In genomic region chr19:19643158-19644053, GRCh38 we compare ENCODE assay signal across 8 cellular contexts. TPM values are rescaled to one million over a fixed set of nuclear protein-coding genes. Genes with fewer than 3 reads are reported as not detected.
A peak's percentile ranks its signal among the peaks of the same experiment; 100 is the strongest.
DNase-seq lines count a peak whose midpoint lies in the region; ATAC-seq and TF ChIP-seq lines count a peak whose summit lies in the region.

A gene with protein sequence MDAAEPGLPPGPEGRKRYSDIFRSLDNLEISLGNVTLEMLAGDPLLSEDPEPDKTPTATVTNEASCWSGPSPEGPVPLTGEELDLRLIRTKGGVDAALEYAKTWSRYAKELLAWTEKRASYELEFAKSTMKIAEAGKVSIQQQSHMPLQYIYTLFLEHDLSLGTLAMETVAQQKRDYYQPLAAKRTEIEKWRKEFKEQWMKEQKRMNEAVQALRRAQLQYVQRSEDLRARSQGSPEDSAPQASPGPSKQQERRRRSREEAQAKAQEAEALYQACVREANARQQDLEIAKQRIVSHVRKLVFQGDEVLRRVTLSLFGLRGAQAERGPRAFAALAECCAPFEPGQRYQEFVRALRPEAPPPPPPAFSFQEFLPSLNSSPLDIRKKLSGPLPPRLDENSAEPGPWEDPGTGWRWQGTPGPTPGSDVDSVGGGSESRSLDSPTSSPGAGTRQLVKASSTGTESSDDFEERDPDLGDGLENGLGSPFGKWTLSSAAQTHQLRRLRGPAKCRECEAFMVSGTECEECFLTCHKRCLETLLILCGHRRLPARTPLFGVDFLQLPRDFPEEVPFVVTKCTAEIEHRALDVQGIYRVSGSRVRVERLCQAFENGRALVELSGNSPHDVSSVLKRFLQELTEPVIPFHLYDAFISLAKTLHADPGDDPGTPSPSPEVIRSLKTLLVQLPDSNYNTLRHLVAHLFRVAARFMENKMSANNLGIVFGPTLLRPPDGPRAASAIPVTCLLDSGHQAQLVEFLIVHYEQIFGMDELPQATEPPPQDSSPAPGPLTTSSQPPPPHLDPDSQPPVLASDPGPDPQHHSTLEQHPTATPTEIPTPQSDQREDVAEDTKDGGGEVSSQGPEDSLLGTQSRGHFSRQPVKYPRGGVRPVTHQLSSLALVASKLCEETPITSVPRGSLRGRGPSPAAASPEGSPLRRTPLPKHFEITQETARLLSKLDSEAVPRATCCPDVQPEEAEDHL (minus strand): TSS chr19:19643657. CDS start chr19:19643529, 128 bp downstream.

- H3K27me3 ChIP-seq in PC-3 (ENCODE audit: low read length) (no peaks in the 10 kb centered on the region), esophagus muscularis mucosa (no peaks in the 10 kb centered on the region)

- TF ChIP-seq POLR2A in esophagus muscularis mucosa (IDR thresholded peaks at IDR 0.05; ENCODE audit: low read depth), result no peak

- DNase-seq in CD1c-positive myeloid dendritic cell (ENCODE audit: extremely low spot score), result peak; percentile 80
- peak; percentile 68 for DNase-seq in PC-3
- peak; percentile 82 for DNase-seq in activated T-cell treated with anti-CD3 and anti-CD28 coated beads for 48 hours (ENCODE audit: low read depth)
- DNase-seq in esophagus muscularis mucosa (ENCODE audit: extremely low spot score), result peak; percentile 93
- DNase-seq in naive B cell, result peak; percentile 88
- DNase-seq in stimulated activated naive CD4-positive, alpha-beta T cell (lab: John Stamatoyannopoulos, UW), result peak; percentile 79 to 93 (median 83)

- H3K4me1 Mint-ChIP-seq in naive B cell, result peaks cover 17 to 37% (median 22%) of the 10 kb centered on the region in 3 donors

- H3K79me2 ChIP-seq in PC-3 (ENCODE audit: low read length), result 0 out of 2 replicates have a peak, but pooled peaks cover 6% of the 10 kb centered on the region

- CTCF ChIA-PET in PC-3 (lab: Charles Lee), result interaction anchor here (0.7 kb wide), 1 partner anchor 109 kb away, joined by 3 read pairs; no protein-coding TSS in a partner anchor

- H3K4me2 ChIP-seq in PC-3 (ENCODE audit: low read length), result peak within 1 kb of the TSS; percentile 94

- H3K27ac ChIP-seq in PC-3 (ENCODE audit: low read length) (peak within 1 kb of the TSS; percentile 56), esophagus muscularis mucosa (replicated peaks in 1 of 4) (peak within 1 kb of the TSS; percentile 42 to 57 (median 48))

- WGBS in esophagus muscularis mucosa, result 2% methylated on average over 9 of the region's 50 CpGs

- peak within 1 kb of the TSS; percentile 92 for H2AFZ ChIP-seq in PC-3 (ENCODE audit: low read length)

- no peaks in the 10 kb centered on the region for H3K9me3 ChIP-seq in PC-3 (ENCODE audit: low read length)
- no peaks in the 10 kb centered on the region for H3K9me3 ChIP-seq in esophagus muscularis mucosa

- H3K27me3 Mint-ChIP-seq in naive B cell, result no peaks in the 10 kb centered on the region

- TF ChIP-seq CTCF in PC-3 (conservative IDR thresholded peaks at IDR 0.05; ENCODE audit: low read depth, low read length) (peak; percentile 96), esophagus muscularis mucosa (IDR thresholded peaks at IDR 0.05) (peak; percentile 70 to 86 (median 76))

- no peaks in the 10 kb centered on the region for H3K9me2 ChIP-seq in PC-3 (replicated peaks; ENCODE audit: low read length)

- no peaks in the 10 kb centered on the region for H4K20me1 ChIP-seq in PC-3 (ENCODE audit: low read length)

- H3K36me3 Mint-ChIP-seq in naive B cell, result peaks cover 0 to 16% of the 10 kb centered on the region in 2 donors

- H3K9ac ChIP-seq in PC-3 (ENCODE audit: low read length), result peak within 1 kb of the TSS; percentile 77

- ATAC-seq in GM19372 (IDR thresholded peaks at IDR 0.05; ENCODE audit: low read depth, unreplicated experiment) (peak; percentile 66), HG03571 (IDR thresholded peaks at IDR 0.05; ENCODE audit: unreplicated experiment) (peak; percentile 71), PC-3 (peak; percentile 86), naive B cell (ENCODE audit: low read depth in 2 of 2) (peak; percentile 88 to 89)

- H3K4me1 ChIP-seq in PC-3 (ENCODE audit: insufficient read depth, low read length) (peaks cover 3% of the 10 kb centered on the region; the same call in 1 of the 2 replicates), esophagus muscularis mucosa (peaks cover 15 to 20% (median 17%) of the 10 kb centered on the region in 4 donors)

- H3K36me3 ChIP-seq in PC-3 (ENCODE audit: low read depth, low read length) (peaks cover 10% of the 10 kb centered on the region; the same call in 1 of the 2 replicates), esophagus muscularis mucosa (peaks cover 34 to 42% (median 39%) of the 10 kb centered on the region in 4 donors)

- peak within 1 kb of the TSS; percentile 90 to 100 (median 100) for H3K4me3 Mint-ChIP-seq in naive B cell

- no peaks in the 10 kb centered on the region for H3K9me3 Mint-ChIP-seq in naive B cell

- peak within 1 kb of the TSS; percentile 91 for H3K4me3 ChIP-seq in PC-3 (ENCODE audit: low read length)
- H3K4me3 ChIP-seq in esophagus muscularis mucosa, result peak within 1 kb of the TSS; percentile 64 to 93 (median 75)

- no peak for TF ChIP-seq EP300 in esophagus muscularis mucosa (IDR thresholded peaks at IDR 0.05)

- H3K27ac Mint-ChIP-seq in naive B cell, result peak within 1 kb of the TSS; percentile 94 to 100 (median 98)

- intact Hi-C loops in PC-3 (cut with micrococcal nuclease) (loop anchor here (1.0 to 5.0 kb wide), 2 partner anchors 91 to 111 kb away; no protein-coding TSS in a partner anchor), esophagus muscularis mucosa (cut with DNase I) (loop anchor here (2.0 kb wide), 1 partner anchor 111 kb away; no protein-coding TSS in a partner anchor)

- BruUV-seq in PC-3 (replicated peaks; lab: Mats Ljungman, UMichigan), result no TSS peak

- H3F3A ChIP-seq in PC-3 (ENCODE audit: low read length, unreplicated experiment), result no peaks in the 10 kb centered on the region

- POLR2A ChIA-PET in PC-3 (lab: Charles Lee; ENCODE audit: unreplicated experiment), result no interaction called here

RNA-seq across cellular contexts. Expression of the gene that starts here (rescaled TPM):
- total RNA-seq in PC-3 (2014; rRNA removed) (6.3 and 11.1 TPM in 2 replicates), esophagus muscularis mucosa (10 to 100 TPM in 1 of 4 donors, 1 to 10 TPM in 3; 6.9 to 15.9 (median 7.5) TPM)
- polyA plus RNA-seq in naive B cell (ENCODE audit: low read depth in 6 of 6), result 10 to 100 TPM; 41.4 to 79.9 (median 49.1) TPM

Comparison
In these comparisons a context has a peak if more than half of its experiments do, and no peak if none do; other contexts are left out.
1. Peak in every context shown above with its lines: DNase-seq, ATAC-seq, H3K4me3 ChIP-seq and H3K27ac ChIP-seq.